Comparison of ENCODE assay signal across 1 cellular context in genomic region chr1:164637461-164638375, GRCh38.
TF ChIP-seq lines count a peak whose summit lies in the region.

No MANE protein-coding gene starts in this region.

TF ChIP-seq in GM23338, 12 proteins besides CTCF, POLR2A, EP300 and RAD21 (continued from another document):
- TF ChIP-seq, protein P1, sequence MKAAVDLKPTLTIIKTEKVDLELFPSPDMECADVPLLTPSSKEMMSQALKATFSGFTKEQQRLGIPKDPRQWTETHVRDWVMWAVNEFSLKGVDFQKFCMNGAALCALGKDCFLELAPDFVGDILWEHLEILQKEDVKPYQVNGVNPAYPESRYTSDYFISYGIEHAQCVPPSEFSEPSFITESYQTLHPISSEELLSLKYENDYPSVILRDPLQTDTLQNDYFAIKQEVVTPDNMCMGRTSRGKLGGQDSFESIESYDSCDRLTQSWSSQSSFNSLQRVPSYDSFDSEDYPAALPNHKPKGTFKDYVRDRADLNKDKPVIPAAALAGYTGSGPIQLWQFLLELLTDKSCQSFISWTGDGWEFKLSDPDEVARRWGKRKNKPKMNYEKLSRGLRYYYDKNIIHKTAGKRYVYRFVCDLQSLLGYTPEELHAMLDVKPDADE (IDR thresholded peaks at IDR 0.05): no peak
- TF ChIP-seq CREB1 (CRISPR knock-in tag; IDR thresholded peaks at IDR 0.05; ENCODE audit: low read depth) (no peak), STAT1 (IDR thresholded peaks at IDR 0.05; ENCODE audit: unreplicated experiment) (no peak), NANOG (IDR thresholded peaks at IDR 0.05; ENCODE audit: borderline replicate concordance) (no peak)
